ENCODE assay signal across 20 cellular contexts in the genomic region with DNA sequence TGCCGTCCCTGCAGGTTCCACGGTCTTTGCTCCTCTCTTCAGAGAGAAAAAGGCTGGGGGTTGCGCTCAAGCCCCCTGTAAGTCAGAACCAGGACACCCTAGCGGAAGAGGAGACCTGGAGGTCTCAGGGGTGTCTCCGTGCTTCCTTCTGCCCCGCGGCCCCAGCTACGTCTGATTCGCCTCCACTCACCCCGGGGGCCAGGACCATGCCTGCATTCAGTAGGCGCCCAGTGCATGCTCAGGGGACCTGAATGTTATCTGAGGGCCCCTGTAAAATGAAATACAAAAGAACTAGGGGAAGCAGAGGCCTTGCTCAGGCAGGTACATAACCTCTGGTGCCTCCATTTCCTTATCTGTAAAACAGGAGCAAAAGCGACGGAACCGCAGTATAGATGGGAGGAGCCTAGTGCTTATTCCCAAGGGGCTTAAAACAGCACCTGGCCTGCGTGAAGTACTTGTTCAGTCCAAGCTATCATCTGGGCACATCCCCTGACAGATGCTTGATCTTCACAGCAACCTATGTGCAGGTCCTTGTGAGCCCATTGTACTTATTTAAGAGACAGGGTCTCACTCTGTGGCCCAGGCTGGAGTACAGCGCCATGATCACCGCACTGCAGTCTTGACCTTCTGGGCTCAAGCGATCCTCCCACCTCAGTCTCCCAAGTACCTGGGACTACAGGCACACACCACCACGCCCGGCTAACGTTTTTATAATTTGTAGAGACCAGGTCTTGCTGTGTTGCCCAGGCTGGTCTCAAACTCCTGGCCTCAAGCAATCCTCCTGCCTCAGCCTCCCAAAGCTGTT.
DNase-seq lines count a peak whose midpoint lies in the region; ATAC-seq and TF ChIP-seq lines count a peak whose summit lies in the region.
"Had no signal": no experiment of that assay in that cellular context is flagged by ENCODE, and none has a peak within 500 bp of the region (broad histone marks: within the 10 kb centered on the region; RNA-seq: fewer than 3 reads in every experiment).

No MANE protein-coding gene starts in this region.

- H3K4me3 Mint-ChIP-seq in WTC11 (no peak overlapping the region), progenitor cell of endocrine pancreas (ENCODE audit: low read depth) (no peak overlapping the region)
- H3K4me3 Mint-ChIP-seq: activated naive CD8-positive, alpha-beta T cell treated with anti-CD3 and anti-CD28 coated beads, Interleukin-2, amount 10 ng/mL, durations not matched to agents 7 days and 5 days; B cell; T-cell had no signal

- H3K27me3 Mint-ChIP-seq in WTC11 (ENCODE audit: low read depth) (no peaks in the 10 kb centered on the region), progenitor cell of endocrine pancreas (no peaks in the 10 kb centered on the region)
- H3K27me3 Mint-ChIP-seq: activated naive CD8-positive, alpha-beta T cell treated with anti-CD3 and anti-CD28 coated beads, Interleukin-2, amount 10 ng/mL, durations not matched to agents 7 days and 5 days; T-cell; type B pancreatic cell had no signal

- CTCF ChIA-PET in WTC11 (lab: Charles Lee), result no interaction called here

- H3K9me3 Mint-ChIP-seq in WTC11, result no peaks in the 10 kb centered on the region
- no peaks in the 10 kb centered on the region for H3K9me3 Mint-ChIP-seq in progenitor cell of endocrine pancreas (ENCODE audit: low read depth)
- H3K9me3 Mint-ChIP-seq: activated naive CD8-positive, alpha-beta T cell treated with anti-CD3 and anti-CD28 coated beads, Interleukin-2, amount 10 ng/mL, durations not matched to agents 7 days and 5 days; T-cell; type B pancreatic cell had no signal

- DNase-seq in NCI-H1694 (lab: John Stamatoyannopoulos, UW), result peak; percentile 7
- no peak for DNase-seq in NCI-H1694 treated with DMSO at 0.1 percent for 48 hours (lab: John Stamatoyannopoulos, UW)
- DNase-seq in NCI-H2171 (lab: John Stamatoyannopoulos, UW), result peak; percentile 57
- DNase-seq in WTC11 (ENCODE audit: low spot score), result no peak
- DNase-seq in progenitor cell of endocrine pancreas (ENCODE audit: low spot score, unreplicated experiment), result no peak
- DNase-seq in GM20000 (ENCODE audit: low spot score), result no peak
- DNase-seq in retina, result no peak
- DNase-seq: activated CD4-positive, alpha-beta T cell treated with anti-CD3 and anti-CD28 coated beads for 1 hour; activated effector memory CD4-positive, alpha-beta T cell treated with anti-CD3 and anti-CD28 coated beads, Interleukin-2, amount 50 U/mL, for 16 hours; activated naive CD8-positive, alpha-beta T cell treated with anti-CD3 and anti-CD28 coated beads, Interleukin-2, amount 10 ng/mL, durations not matched to agents 7 days and 5 days; effector CD8-positive, alpha-beta T cell; head of caudate nucleus; NCI-H1105 treated with DMSO at 0.1 percent for 48 hours; NCI-H2227 treated with DMSO at 0.1 percent for 48 hours; SIG-M5; T-cell had no signal

- no peak for ATAC-seq in WTC11
- ATAC-seq in GM18873 (IDR thresholded peaks at IDR 0.05; ENCODE audit: low FRiP score, unreplicated experiment), result no peak
- ATAC-seq: HCT116, T-cell had no signal

- H3K4me1 Mint-ChIP-seq in WTC11, result peaks cover 14% of the 10 kb centered on the region
- H3K4me1 Mint-ChIP-seq in progenitor cell of endocrine pancreas (ENCODE audit: low read depth), result peaks cover 22% of the 10 kb centered on the region
- H3K4me1 Mint-ChIP-seq: activated naive CD8-positive, alpha-beta T cell treated with anti-CD3 and anti-CD28 coated beads, Interleukin-2, amount 10 ng/mL, durations not matched to agents 7 days and 5 days; T-cell had no signal

- POLR2A ChIA-PET in WTC11 (lab: Charles Lee), result no interaction called here

- H3K27ac Mint-ChIP-seq in WTC11, result peak overlapping the region; percentile 63; the same call in 1 of the 2 replicates
- H3K27ac Mint-ChIP-seq in progenitor cell of endocrine pancreas, result peak overlapping the region; percentile 65
- H3K27ac Mint-ChIP-seq: activated naive CD8-positive, alpha-beta T cell treated with anti-CD3 and anti-CD28 coated beads, Interleukin-2, amount 10 ng/mL, durations not matched to agents 7 days and 5 days; B cell; T-cell; type B pancreatic cell had no signal

- no peak for TF ChIP-seq CTCF in WTC11 (IDR thresholded peaks at IDR 0.05)
- TF ChIP-seq CTCF in progenitor cell of endocrine pancreas (IDR thresholded peaks at IDR 0.05; ENCODE audit: unreplicated experiment), result no peak
- no peak for TF ChIP-seq CTCF in GM20000 (IDR thresholded peaks at IDR 0.05; ENCODE audit: extremely low read depth, missing control alignments)

- no peaks in the 10 kb centered on the region for H3K36me3 Mint-ChIP-seq in WTC11
- no peaks in the 10 kb centered on the region for H3K36me3 Mint-ChIP-seq in progenitor cell of endocrine pancreas (ENCODE audit: insufficient read depth)
- H3K36me3 Mint-ChIP-seq: activated naive CD8-positive, alpha-beta T cell treated with anti-CD3 and anti-CD28 coated beads, Interleukin-2, amount 10 ng/mL, durations not matched to agents 7 days and 5 days; T-cell; type B pancreatic cell had no signal

TF ChIP-seq in WTC11, 78 proteins besides CTCF, POLR2A, EP300 and RAD21:
- TF ChIP-seq, protein P1, sequence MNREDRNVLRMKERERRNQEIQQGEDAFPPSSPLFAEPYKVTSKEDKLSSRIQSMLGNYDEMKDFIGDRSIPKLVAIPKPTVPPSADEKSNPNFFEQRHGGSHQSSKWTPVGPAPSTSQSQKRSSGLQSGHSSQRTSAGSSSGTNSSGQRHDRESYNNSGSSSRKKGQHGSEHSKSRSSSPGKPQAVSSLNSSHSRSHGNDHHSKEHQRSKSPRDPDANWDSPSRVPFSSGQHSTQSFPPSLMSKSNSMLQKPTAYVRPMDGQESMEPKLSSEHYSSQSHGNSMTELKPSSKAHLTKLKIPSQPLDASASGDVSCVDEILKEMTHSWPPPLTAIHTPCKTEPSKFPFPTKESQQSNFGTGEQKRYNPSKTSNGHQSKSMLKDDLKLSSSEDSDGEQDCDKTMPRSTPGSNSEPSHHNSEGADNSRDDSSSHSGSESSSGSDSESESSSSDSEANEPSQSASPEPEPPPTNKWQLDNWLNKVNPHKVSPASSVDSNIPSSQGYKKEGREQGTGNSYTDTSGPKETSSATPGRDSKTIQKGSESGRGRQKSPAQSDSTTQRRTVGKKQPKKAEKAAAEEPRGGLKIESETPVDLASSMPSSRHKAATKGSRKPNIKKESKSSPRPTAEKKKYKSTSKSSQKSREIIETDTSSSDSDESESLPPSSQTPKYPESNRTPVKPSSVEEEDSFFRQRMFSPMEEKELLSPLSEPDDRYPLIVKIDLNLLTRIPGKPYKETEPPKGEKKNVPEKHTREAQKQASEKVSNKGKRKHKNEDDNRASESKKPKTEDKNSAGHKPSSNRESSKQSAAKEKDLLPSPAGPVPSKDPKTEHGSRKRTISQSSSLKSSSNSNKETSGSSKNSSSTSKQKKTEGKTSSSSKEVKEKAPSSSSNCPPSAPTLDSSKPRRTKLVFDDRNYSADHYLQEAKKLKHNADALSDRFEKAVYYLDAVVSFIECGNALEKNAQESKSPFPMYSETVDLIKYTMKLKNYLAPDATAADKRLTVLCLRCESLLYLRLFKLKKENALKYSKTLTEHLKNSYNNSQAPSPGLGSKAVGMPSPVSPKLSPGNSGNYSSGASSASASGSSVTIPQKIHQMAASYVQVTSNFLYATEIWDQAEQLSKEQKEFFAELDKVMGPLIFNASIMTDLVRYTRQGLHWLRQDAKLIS (CRISPR knock-in tag; IDR thresholded peaks at IDR 0.05; ENCODE audit: borderline replicate concordance), result no peak
- TF ChIP-seq ZNF317 (CRISPR knock-in tag; IDR thresholded peaks at IDR 0.05; ENCODE audit: borderline replicate concordance, low read depth), result no peak
- TF ChIP-seq, protein P2, sequence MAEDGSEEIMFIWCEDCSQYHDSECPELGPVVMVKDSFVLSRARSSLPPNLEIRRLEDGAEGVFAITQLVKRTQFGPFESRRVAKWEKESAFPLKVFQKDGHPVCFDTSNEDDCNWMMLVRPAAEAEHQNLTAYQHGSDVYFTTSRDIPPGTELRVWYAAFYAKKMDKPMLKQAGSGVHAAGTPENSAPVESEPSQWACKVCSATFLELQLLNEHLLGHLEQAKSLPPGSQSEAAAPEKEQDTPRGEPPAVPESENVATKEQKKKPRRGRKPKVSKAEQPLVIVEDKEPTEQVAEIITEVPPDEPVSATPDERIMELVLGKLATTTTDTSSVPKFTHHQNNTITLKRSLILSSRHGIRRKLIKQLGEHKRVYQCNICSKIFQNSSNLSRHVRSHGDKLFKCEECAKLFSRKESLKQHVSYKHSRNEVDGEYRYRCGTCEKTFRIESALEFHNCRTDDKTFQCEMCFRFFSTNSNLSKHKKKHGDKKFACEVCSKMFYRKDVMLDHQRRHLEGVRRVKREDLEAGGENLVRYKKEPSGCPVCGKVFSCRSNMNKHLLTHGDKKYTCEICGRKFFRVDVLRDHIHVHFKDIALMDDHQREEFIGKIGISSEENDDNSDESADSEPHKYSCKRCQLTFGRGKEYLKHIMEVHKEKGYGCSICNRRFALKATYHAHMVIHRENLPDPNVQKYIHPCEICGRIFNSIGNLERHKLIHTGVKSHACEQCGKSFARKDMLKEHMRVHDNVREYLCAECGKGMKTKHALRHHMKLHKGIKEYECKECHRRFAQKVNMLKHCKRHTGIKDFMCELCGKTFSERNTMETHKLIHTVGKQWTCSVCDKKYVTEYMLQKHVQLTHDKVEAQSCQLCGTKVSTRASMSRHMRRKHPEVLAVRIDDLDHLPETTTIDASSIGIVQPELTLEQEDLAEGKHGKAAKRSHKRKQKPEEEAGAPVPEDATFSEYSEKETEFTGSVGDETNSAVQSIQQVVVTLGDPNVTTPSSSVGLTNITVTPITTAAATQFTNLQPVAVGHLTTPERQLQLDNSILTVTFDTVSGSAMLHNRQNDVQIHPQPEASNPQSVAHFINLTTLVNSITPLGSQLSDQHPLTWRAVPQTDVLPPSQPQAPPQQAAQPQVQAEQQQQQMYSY (CRISPR knock-in tag; IDR thresholded peaks at IDR 0.05), result no peak
- TF ChIP-seq ZNF121 (CRISPR knock-in tag; IDR thresholded peaks at IDR 0.05), result peak; percentile 11; the same call in 1 of the 2 replicates
- TF ChIP-seq JAZF1 (CRISPR knock-in tag; IDR thresholded peaks at IDR 0.05), result no peak
TF ChIP-seq in WTC11: peak in this region for 1.

Comparison
In these comparisons a context has a peak if more than half of its experiments do, and no peak if none do; other contexts are left out.
1. DNase-seq: peak in NCI-H1694 (single experiment) and NCI-H2171 (single experiment); none in NCI-H1694 treated with DMSO at 0.1 percent for 48 hours (single experiment), WTC11 (single experiment), progenitor cell of endocrine pancreas (single experiment), GM20000 (single experiment) and retina (single experiment).